In genomic region chr12:108733132-108733531, GRCh38 we compare ENCODE assay signal across 1 cellular context.
TF ChIP-seq lines count a peak whose summit lies in the region.

No MANE protein-coding gene starts in this region.

TF ChIP-seq in IMR-90, 13 proteins besides CTCF, POLR2A, EP300 and RAD21:
- no peak for TF ChIP-seq MXI1 (IDR thresholded peaks at IDR 0.05; ENCODE audit: borderline replicate concordance, low read depth, low read length)
- no peak for TF ChIP-seq RCOR1 (IDR thresholded peaks at IDR 0.05; ENCODE audit: insufficient replicate concordance, low read length)
- no peak for TF ChIP-seq RFX5 (IDR thresholded peaks at IDR 0.05; ENCODE audit: low read depth, low read length)
- no peak for TF ChIP-seq CHD1 (IDR thresholded peaks at IDR 0.05; ENCODE audit: low read depth, low read length)
- TF ChIP-seq MAFK (IDR thresholded peaks at IDR 0.05; ENCODE audit: low read depth, low read length) = no peak
- TF ChIP-seq BHLHE40 (IDR thresholded peaks at IDR 0.05; ENCODE audit: low read depth, low read length) = no peak
- no peak for TF ChIP-seq CEBPB (IDR thresholded peaks at IDR 0.05; ENCODE audit: low read depth, low read length)
- TF ChIP-seq FOS (IDR thresholded peaks at IDR 0.05; ENCODE audit: low read depth, low read length) = no peak
- no peak for TF ChIP-seq NFE2L2 (IDR thresholded peaks at IDR 0.05; ENCODE audit: low read depth, low read length)
- TF ChIP-seq USF2 (IDR thresholded peaks at IDR 0.05; ENCODE audit: low read depth, low read length) = no peak
- TF ChIP-seq SMC3 (IDR thresholded peaks at IDR 0.05; ENCODE audit: low read depth, low read length) = no peak
- TF ChIP-seq MAZ (IDR thresholded peaks at IDR 0.05; ENCODE audit: borderline replicate concordance, low read depth, low read length) = no peak
- no peak for TF ChIP-seq ELK1 (IDR thresholded peaks at IDR 0.05; ENCODE audit: borderline replicate concordance, low read depth, low read length)
